ENCODE assay signal across 15 cellular contexts in the genomic region with DNA sequence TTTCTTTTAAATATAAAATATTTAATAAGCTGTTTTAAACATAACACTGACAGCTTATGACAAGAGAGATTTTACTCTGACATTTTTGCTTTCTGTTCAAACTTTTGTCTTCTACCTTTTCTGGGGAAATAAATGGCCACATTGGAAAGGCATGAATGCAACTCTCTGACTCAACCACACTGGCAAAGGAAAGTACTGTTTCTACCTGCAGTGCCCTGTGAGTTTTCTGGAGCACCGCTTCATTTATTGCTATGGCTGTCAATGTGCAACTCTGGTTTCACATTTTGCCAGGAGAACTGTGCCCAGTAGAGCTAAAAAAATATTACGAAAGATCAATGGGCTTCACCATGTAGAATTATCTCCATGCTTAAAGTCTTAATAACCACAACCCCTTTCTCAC. TPM values are rescaled to one million over a fixed set of nuclear protein-coding genes. Genes with fewer than 3 reads are reported as not detected.
A peak's percentile ranks its signal among the peaks of the same experiment; 100 is the strongest.
DNase-seq lines count a peak whose midpoint lies in the region; ATAC-seq and TF ChIP-seq lines count a peak whose summit lies in the region.
"Had no signal": no experiment of that assay in that cellular context is flagged by ENCODE, and none has a peak within 500 bp of the region (broad histone marks: within the 10 kb centered on the region; RNA-seq: fewer than 3 reads in every experiment).

No MANE protein-coding gene starts in this region.

- TF ChIP-seq EP300 in esophagus muscularis mucosa (IDR thresholded peaks at IDR 0.05): no peak

- H3K27ac ChIP-seq in esophagus muscularis mucosa (replicated peaks in 1 of 4) (peak overlapping the region; percentile 53 to 95 (median 85)), psoas muscle (peak overlapping the region; percentile 91)

- no peaks in the 10 kb centered on the region for H3K4me1 Mint-ChIP-seq in activated T-helper 1 cell treated with anti-CD3 and anti-CD28 coated beads, Interleukin-12 subunit alpha, Interleukin-12 subunit beta, Interleukin-2, Interleukin-4 antibody, amounts not matched to agents 30 ng/mL and 10 ng/mL and 1 ng/mL, durations not matched to agents 14 hours and 24 hours and 36 hours (ENCODE audit: low read depth)
- H3K4me1 Mint-ChIP-seq: CD14-positive monocyte had no signal

- no peaks in the 10 kb centered on the region for H3K9me3 Mint-ChIP-seq in activated T-helper 1 cell treated with anti-CD3 and anti-CD28 coated beads, Interleukin-12 subunit alpha, Interleukin-12 subunit beta, Interleukin-2, Interleukin-4 antibody, amounts not matched to agents 30 ng/mL and 10 ng/mL and 1 ng/mL, durations not matched to agents 14 hours and 24 hours and 36 hours

- H3K4me3 ChIP-seq in esophagus muscularis mucosa (peak overlapping the region in 1 of 4 donors; percentile 1), psoas muscle (peak overlapping the region; percentile 43)

- no peaks in the 10 kb centered on the region for H3K9me3 ChIP-seq in esophagus muscularis mucosa
- H3K9me3 ChIP-seq in psoas muscle: no peaks in the 10 kb centered on the region

- H3K27ac Mint-ChIP-seq in activated T-helper 1 cell treated with anti-CD3 and anti-CD28 coated beads, Interleukin-12 subunit alpha, Interleukin-12 subunit beta, Interleukin-2, Interleukin-4 antibody, amounts not matched to agents 30 ng/mL and 10 ng/mL and 1 ng/mL, durations not matched to agents 14 hours and 24 hours and 36 hours: no peak overlapping the region
- H3K27ac Mint-ChIP-seq: CD14-positive monocyte had no signal

- peaks cover 2% of the 10 kb centered on the region for H3K27me3 Mint-ChIP-seq in activated T-helper 1 cell treated with anti-CD3 and anti-CD28 coated beads, Interleukin-12 subunit alpha, Interleukin-12 subunit beta, Interleukin-2, Interleukin-4 antibody, amounts not matched to agents 30 ng/mL and 10 ng/mL and 1 ng/mL, durations not matched to agents 14 hours and 24 hours and 36 hours (ENCODE audit: insufficient read depth)

- intact Hi-C loops in esophagus muscularis mucosa (cut with DNase I): loop anchor here (10.0 kb wide), 1 partner anchor 185 kb away; no protein-coding TSS in a partner anchor
- intact Hi-C loops in psoas muscle (cut with DNase I): no loop called here
- intact Hi-C loops in activated T-helper 1 cell treated with anti-CD3 and anti-CD28 coated beads, Interleukin-12 subunit alpha, Interleukin-12 subunit beta, Interleukin-2, Interleukin-4 antibody, amounts not matched to agents 30 ng/mL and 10 ng/mL and 1 ng/mL, durations not matched to agents 14 hours and 24 hours and 36 hours (cut with micrococcal nuclease): loop anchor here (5.0 kb wide), 1 partner anchor 413 kb away; no protein-coding TSS in a partner anchor

- ATAC-seq in psoas muscle: peak; percentile 27 to 68 (median 55)
- ATAC-seq in HG02973 (IDR thresholded peaks at IDR 0.05; ENCODE audit: unreplicated experiment): no peak

- peaks cover 0 to 15% (median 3%) of the 10 kb centered on the region in 4 donors for H3K36me3 ChIP-seq in esophagus muscularis mucosa
- no peaks in the 10 kb centered on the region for H3K36me3 ChIP-seq in psoas muscle (ENCODE audit: insufficient read depth in 1 of 2, low read depth in 1 of 2)

- no peak for TF ChIP-seq CTCF in esophagus muscularis mucosa (IDR thresholded peaks at IDR 0.05)
- no peak for TF ChIP-seq CTCF in psoas muscle (IDR thresholded peaks at IDR 0.05)

- peak; percentile 7 to 44 for DNase-seq in NCI-H526 (lab: John Stamatoyannopoulos, UW)
- DNase-seq in esophagus muscularis mucosa (ENCODE audit: extremely low spot score): no peak
- peak; percentile 31 for DNase-seq in kidney tubule cell (ENCODE audit: low spot score)
- no peak for DNase-seq in psoas muscle
- no peak for DNase-seq in stimulated activated CD4-positive, alpha-beta T cell treated with anti-CD3 and anti-CD28 coated beads, Interleukin-1b, Interleukin-23, amount 100 ng/mL, for 48 hours
- DNase-seq in SW480 (ENCODE audit: low spot score): no peak
- DNase-seq in activated T-helper 1 cell treated with anti-CD3 and anti-CD28 coated beads, Interleukin-12 subunit alpha, Interleukin-12 subunit beta, Interleukin-2, Interleukin-4 antibody, amounts not matched to agents 30 ng/mL and 10 ng/mL and 1 ng/mL, durations not matched to agents 14 hours and 24 hours and 36 hours (ENCODE audit: low spot score): no peak
- DNase-seq: AML-193; GOT3; NCI-H1417; NCI-H187 treated with DMSO at 0.1 percent for 48 hours; NCI-H345; NK-92 treated with Interleukin-12 subunit alpha and Interleukin-12 subunit beta, amount 100 ng/mL, for 24 hours had no signal

- no peaks in the 10 kb centered on the region for H3K36me3 Mint-ChIP-seq in activated T-helper 1 cell treated with anti-CD3 and anti-CD28 coated beads, Interleukin-12 subunit alpha, Interleukin-12 subunit beta, Interleukin-2, Interleukin-4 antibody, amounts not matched to agents 30 ng/mL and 10 ng/mL and 1 ng/mL, durations not matched to agents 14 hours and 24 hours and 36 hours (ENCODE audit: low read depth)
- H3K36me3 Mint-ChIP-seq: CD14-positive monocyte had no signal

- no peak overlapping the region for H3K4me3 Mint-ChIP-seq in activated T-helper 1 cell treated with anti-CD3 and anti-CD28 coated beads, Interleukin-12 subunit alpha, Interleukin-12 subunit beta, Interleukin-2, Interleukin-4 antibody, amounts not matched to agents 30 ng/mL and 10 ng/mL and 1 ng/mL, durations not matched to agents 14 hours and 24 hours and 36 hours
- H3K4me3 Mint-ChIP-seq: CD14-positive monocyte had no signal

- 47% methylated on average over 2 of the region's 2 CpGs for WGBS in esophagus muscularis mucosa
- WGBS in psoas muscle, 3 donors: 31 to 35% (median 33%) methylated on average over 2 of the region's 2 CpGs

- TF ChIP-seq POLR2A in esophagus muscularis mucosa (IDR thresholded peaks at IDR 0.05; ENCODE audit: low read depth): no peak

- H3K4me1 ChIP-seq in esophagus muscularis mucosa (peaks cover 63 to 98% (median 96%) of the 10 kb centered on the region in 4 donors), psoas muscle (peaks cover 67% of the 10 kb centered on the region)

- H3K27me3 ChIP-seq in esophagus muscularis mucosa (no peaks in the 10 kb centered on the region), psoas muscle (ENCODE audit: insufficient read depth in 3 of 3, low read length in 2 of 3) (no peaks in the 10 kb centered on the region)

RNA-seq across cellular contexts. Expression of a gene that starts 15.1 kb away (rescaled TPM):
- 100 to 1,000 TPM; 149 to 314 (median 220) TPM for total RNA-seq in esophagus muscularis mucosa
- total RNA-seq in psoas muscle: 10 to 100 TPM; 13.2 to 39.3 (median 17.2) TPM
- 10 to 100 TPM in 2 of 3 donors, 1 to 10 TPM in 1; 2.5 to 18.0 (median 13.4) TPM for polyA plus RNA-seq in psoas muscle
- not detected in 2 replicates for total RNA-seq in activated T-helper 1 cell treated with anti-CD3 and anti-CD28 coated beads, Interleukin-12 subunit alpha, Interleukin-12 subunit beta, Interleukin-2, Interleukin-4 antibody, amounts not matched to agents 30 ng/mL and 10 ng/mL and 1 ng/mL, durations not matched to agents 14 hours and 24 hours and 36 hours
- polyA plus RNA-seq: CD14-positive monocyte had no signal

Comparison
In these comparisons a context has a peak if more than half of its experiments do, and no peak if none do; other contexts are left out.
1. DNase-seq: peak in NCI-H526 (2 of 2) and kidney tubule cell (single experiment); none in esophagus muscularis mucosa (single experiment), psoas muscle (0 of 2), stimulated activated CD4-positive, alpha-beta T cell treated with anti-CD3 and anti-CD28 coated beads, Interleukin-1b, Interleukin-23, amount 100 ng/mL, for 48 hours (single experiment), SW480 (single experiment) and activated T-helper 1 cell treated with anti-CD3 and anti-CD28 coated beads, Interleukin-12 subunit alpha, Interleukin-12 subunit beta, Interleukin-2, Interleukin-4 antibody, amounts not matched to agents 30 ng/mL and 10 ng/mL and 1 ng/mL, durations not matched to agents 14 hours and 24 hours and 36 hours (single experiment).
2. RNA of a gene that starts 15.1 kb away (total RNA-seq): 149 to 314 TPM in esophagus muscularis mucosa and 13.2 to 39.3 TPM in psoas muscle; not detected in activated T-helper 1 cell treated with anti-CD3 and anti-CD28 coated beads, Interleukin-12 subunit alpha, Interleukin-12 subunit beta, Interleukin-2, Interleukin-4 antibody, amounts not matched to agents 30 ng/mL and 10 ng/mL and 1 ng/mL, durations not matched to agents 14 hours and 24 hours and 36 hours; every median in the first group is over 10 times any median in the second.
3. intact Hi-C loops: an anchor here in esophagus muscularis mucosa (10.0 kb wide) and activated T-helper 1 cell treated with anti-CD3 and anti-CD28 coated beads, Interleukin-12 subunit alpha, Interleukin-12 subunit beta, Interleukin-2, Interleukin-4 antibody, amounts not matched to agents 30 ng/mL and 10 ng/mL and 1 ng/mL, durations not matched to agents 14 hours and 24 hours and 36 hours (5.0 kb wide); none called in psoas muscle.